Comparison of ENCODE assay signal across 29 cellular contexts in the genomic region with DNA sequence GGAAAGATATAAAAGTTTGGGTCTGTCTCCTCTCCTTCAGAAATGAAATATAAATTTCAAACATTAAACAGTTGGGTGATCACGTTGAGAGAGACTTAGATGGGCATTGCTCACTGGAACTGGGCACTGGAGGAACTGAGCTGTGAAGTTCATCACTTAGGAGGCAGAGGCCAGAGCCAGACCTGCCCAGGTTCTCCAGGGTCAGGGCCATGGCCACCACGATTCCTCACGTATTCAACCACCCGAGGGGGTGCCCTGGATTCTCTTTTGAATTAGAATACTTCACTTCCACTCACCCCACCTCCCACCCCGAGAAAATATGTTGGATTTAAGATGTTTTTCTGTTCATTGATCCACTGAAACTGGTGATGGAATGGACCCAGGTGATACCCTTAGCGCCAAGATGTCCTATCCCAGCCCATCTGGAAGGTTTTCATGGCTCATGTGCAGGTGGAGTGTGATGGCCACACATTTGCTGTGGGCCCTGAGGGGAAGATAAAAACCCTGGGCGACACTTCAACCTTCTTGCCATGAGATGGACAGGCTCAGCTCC. TPM values are rescaled to one million over a fixed set of nuclear protein-coding genes. Genes with fewer than 3 reads are reported as not detected.
A peak's percentile ranks its signal among the peaks of the same experiment; 100 is the strongest.
DNase-seq lines count a peak whose midpoint lies in the region; ATAC-seq and TF ChIP-seq lines count a peak whose summit lies in the region.
"Had no signal": no experiment of that assay in that cellular context is flagged by ENCODE, and none has a peak within 500 bp of the region (broad histone marks: within the 10 kb centered on the region; RNA-seq: fewer than 3 reads in every experiment).

No MANE protein-coding gene starts in this region.

- H3K36me3 Mint-ChIP-seq in activated CD8-positive, alpha-beta T cell treated with anti-CD3 and anti-CD28 coated beads for 36 hours (ENCODE audit: low read depth) = peaks cover 10% of the 10 kb centered on the region
- H3K36me3 Mint-ChIP-seq in activated CD8-positive, alpha-beta T cell treated with anti-CD3 and anti-CD28 coated beads, Interleukin-2, amount 10 ng/mL, durations not matched to agents 7 days and 5 days (ENCODE audit: low read depth) = peaks cover 19% of the 10 kb centered on the region
- peaks cover 10% of the 10 kb centered on the region for H3K36me3 Mint-ChIP-seq in CD4-positive, CD25-positive, alpha-beta regulatory T cell
- peaks cover 7% of the 10 kb centered on the region for H3K36me3 Mint-ChIP-seq in activated naive CD8-positive, alpha-beta T cell treated with anti-CD3 and anti-CD28 coated beads for 36 hours
- H3K36me3 Mint-ChIP-seq: natural killer cell treated with Interleukin-12 subunit alpha and Interleukin-12 subunit beta and Interleukin-15 and Interleukin-18, amount 100 ng/mL, for 72 hours had no signal

- H3K27me3 ChIP-seq in CD4-positive, CD25-positive, alpha-beta regulatory T cell (ENCODE audit: control insufficient read depth, insufficient read depth, low read length) = no peaks in the 10 kb centered on the region

- no peaks in the 10 kb centered on the region for H3K27me3 Mint-ChIP-seq in activated CD8-positive, alpha-beta T cell treated with anti-CD3 and anti-CD28 coated beads for 36 hours
- H3K27me3 Mint-ChIP-seq in activated CD8-positive, alpha-beta T cell treated with anti-CD3 and anti-CD28 coated beads, Interleukin-2, amount 10 ng/mL, durations not matched to agents 7 days and 5 days (ENCODE audit: low read depth) = no peaks in the 10 kb centered on the region
- H3K27me3 Mint-ChIP-seq in CD4-positive, CD25-positive, alpha-beta regulatory T cell = peaks cover 1% of the 10 kb centered on the region
- H3K27me3 Mint-ChIP-seq in activated naive CD8-positive, alpha-beta T cell treated with anti-CD3 and anti-CD28 coated beads for 36 hours = no peaks in the 10 kb centered on the region
- H3K27me3 Mint-ChIP-seq: natural killer cell treated with Interleukin-12 subunit alpha and Interleukin-12 subunit beta and Interleukin-15 and Interleukin-18, amount 100 ng/mL, for 72 hours; stimulated activated naive CD8-positive, alpha-beta T cell treated with anti-CD3 and anti-CD28 coated beads, Interleukin-15, amount 100 ng/mL, for 72 hours had no signal

- no peaks in the 10 kb centered on the region for H3K9me3 ChIP-seq in CD4-positive, CD25-positive, alpha-beta regulatory T cell (ENCODE audit: control insufficient read depth in 2 of 2, low read length in 2 of 2)
- H3K9me3 ChIP-seq: esophagus squamous epithelium, tibial nerve had no signal

- POLR2A ChIA-PET in activated CD8-positive, alpha-beta T cell treated with anti-CD3 and anti-CD28 coated beads for 36 hours (lab: Charles Lee) = interaction anchor here (1.2 to 2.5 kb wide), 2 partner anchors 13 to 16 kb away, joined by 4 to 8 read pairs; a partner anchor contains a TSS
- POLR2A ChIA-PET in activated CD8-positive, alpha-beta T cell treated with anti-CD3 and anti-CD28 coated beads, Interleukin-2, amount 10 ng/mL, durations not matched to agents 7 days and 5 days (lab: Charles Lee) = no interaction called here

- no peak overlapping the region for H3K4me3 Mint-ChIP-seq in activated CD8-positive, alpha-beta T cell treated with anti-CD3 and anti-CD28 coated beads for 36 hours
- H3K4me3 Mint-ChIP-seq in activated CD8-positive, alpha-beta T cell treated with anti-CD3 and anti-CD28 coated beads, Interleukin-2, amount 10 ng/mL, durations not matched to agents 7 days and 5 days = no peak overlapping the region
- peak overlapping the region in 1 of 4 donors; percentile 62 for H3K4me3 Mint-ChIP-seq in CD4-positive, CD25-positive, alpha-beta regulatory T cell
- H3K4me3 Mint-ChIP-seq in activated naive CD8-positive, alpha-beta T cell treated with anti-CD3 and anti-CD28 coated beads for 36 hours = no peak overlapping the region
- H3K4me3 Mint-ChIP-seq: natural killer cell treated with Interleukin-12 subunit alpha and Interleukin-12 subunit beta and Interleukin-15 and Interleukin-18, amount 100 ng/mL, for 72 hours; stimulated activated naive CD8-positive, alpha-beta T cell treated with anti-CD3 and anti-CD28 coated beads, Interleukin-15, amount 100 ng/mL, for 72 hours had no signal

- CTCF ChIA-PET in activated CD8-positive, alpha-beta T cell treated with anti-CD3 and anti-CD28 coated beads for 36 hours (lab: Charles Lee) = interaction anchor here (1.1 to 1.3 kb wide), 2 partner anchors 58 to 138 kb away, joined by 3 to 4 read pairs; no protein-coding TSS in a partner anchor
- CTCF ChIA-PET in activated CD8-positive, alpha-beta T cell treated with anti-CD3 and anti-CD28 coated beads, Interleukin-2, amount 10 ng/mL, durations not matched to agents 7 days and 5 days (lab: Charles Lee) = interaction anchor here (1.4 kb wide), 1 partner anchor 85 kb away, joined by 3 read pairs; no protein-coding TSS in a partner anchor

- no peak for TF ChIP-seq CTCF in activated CD8-positive, alpha-beta T cell treated with anti-CD3 and anti-CD28 coated beads for 36 hours (IDR thresholded peaks at IDR 0.05)

- no peak overlapping the region for H3K4me3 ChIP-seq in CD4-positive, CD25-positive, alpha-beta regulatory T cell (ENCODE audit: low read depth, low read length)
- H3K4me3 ChIP-seq: esophagus squamous epithelium, tibial nerve had no signal

- peak overlapping the region; percentile 34 for H3K27ac Mint-ChIP-seq in activated CD8-positive, alpha-beta T cell treated with anti-CD3 and anti-CD28 coated beads for 36 hours
- no peak overlapping the region for H3K27ac Mint-ChIP-seq in activated CD8-positive, alpha-beta T cell treated with anti-CD3 and anti-CD28 coated beads, Interleukin-2, amount 10 ng/mL, durations not matched to agents 7 days and 5 days
- H3K27ac Mint-ChIP-seq in CD4-positive, CD25-positive, alpha-beta regulatory T cell = peak overlapping the region in 2 of 3 donors; percentile 71 to 79
- peak overlapping the region; percentile 8 for H3K27ac Mint-ChIP-seq in activated naive CD8-positive, alpha-beta T cell treated with anti-CD3 and anti-CD28 coated beads for 36 hours
- H3K27ac Mint-ChIP-seq: natural killer cell treated with Interleukin-12 subunit alpha and Interleukin-12 subunit beta and Interleukin-15 and Interleukin-18, amount 100 ng/mL, for 72 hours had no signal

- H3K9me3 Mint-ChIP-seq in activated CD8-positive, alpha-beta T cell treated with anti-CD3 and anti-CD28 coated beads for 36 hours = no peaks in the 10 kb centered on the region
- no peaks in the 10 kb centered on the region for H3K9me3 Mint-ChIP-seq in activated CD8-positive, alpha-beta T cell treated with anti-CD3 and anti-CD28 coated beads, Interleukin-2, amount 10 ng/mL, durations not matched to agents 7 days and 5 days (ENCODE audit: insufficient read depth)
- H3K9me3 Mint-ChIP-seq in CD4-positive, CD25-positive, alpha-beta regulatory T cell = no peaks in the 10 kb centered on the region
- no peaks in the 10 kb centered on the region for H3K9me3 Mint-ChIP-seq in activated naive CD8-positive, alpha-beta T cell treated with anti-CD3 and anti-CD28 coated beads for 36 hours
- H3K9me3 Mint-ChIP-seq: natural killer cell treated with Interleukin-12 subunit alpha and Interleukin-12 subunit beta and Interleukin-15 and Interleukin-18, amount 100 ng/mL, for 72 hours; stimulated activated naive CD8-positive, alpha-beta T cell treated with anti-CD3 and anti-CD28 coated beads, Interleukin-15, amount 100 ng/mL, for 72 hours had no signal

- intact Hi-C loops in activated CD8-positive, alpha-beta T cell treated with anti-CD3 and anti-CD28 coated beads for 36 hours (cut with micrococcal nuclease) = no loop called here
- intact Hi-C loops in sciatic nerve (cut with DNase I) = no loop called here

- no peak overlapping the region for H3K27ac ChIP-seq in CD4-positive, CD25-positive, alpha-beta regulatory T cell (ENCODE audit: insufficient read depth, low read length, poor library complexity, severe bottlenecking)
- H3K27ac ChIP-seq: tibial nerve, VCaP had no signal

- H3K36me3 ChIP-seq in CD4-positive, CD25-positive, alpha-beta regulatory T cell (ENCODE audit: control insufficient read depth, insufficient read depth, low read length) = peaks cover 56% of the 10 kb centered on the region
- H3K36me3 ChIP-seq: esophagus squamous epithelium, tibial nerve had no signal

- peaks cover 28% of the 10 kb centered on the region for H3K4me1 Mint-ChIP-seq in activated CD8-positive, alpha-beta T cell treated with anti-CD3 and anti-CD28 coated beads for 36 hours (ENCODE audit: low read depth)
- H3K4me1 Mint-ChIP-seq in activated CD8-positive, alpha-beta T cell treated with anti-CD3 and anti-CD28 coated beads, Interleukin-2, amount 10 ng/mL, durations not matched to agents 7 days and 5 days (ENCODE audit: low read depth) = peaks cover 26% of the 10 kb centered on the region
- H3K4me1 Mint-ChIP-seq in CD4-positive, CD25-positive, alpha-beta regulatory T cell = peaks cover 0 to 51% (median 19%) of the 10 kb centered on the region in 4 donors
- H3K4me1 Mint-ChIP-seq in activated naive CD8-positive, alpha-beta T cell treated with anti-CD3 and anti-CD28 coated beads for 36 hours = peaks cover 21% of the 10 kb centered on the region

- no peak for ATAC-seq in activated CD8-positive, alpha-beta T cell treated with anti-CD3 and anti-CD28 coated beads for 36 hours
- no peak for ATAC-seq in activated CD8-positive, alpha-beta T cell treated with anti-CD3 and anti-CD28 coated beads, Interleukin-2, amount 10 ng/mL, durations not matched to agents 7 days and 5 days
- ATAC-seq in CD4-positive, CD25-positive, alpha-beta regulatory T cell (ENCODE audit: low read depth in 2 of 2) = no peak
- ATAC-seq in sciatic nerve (no peak), HG03135 (IDR thresholded peaks at IDR 0.05; ENCODE audit: unreplicated experiment) (no peak)
- ATAC-seq: natural killer cell treated with Interleukin-12 subunit alpha and Interleukin-12 subunit beta and Interleukin-15 and Interleukin-18, amount 100 ng/mL, for 72 hours; stimulated activated naive CD8-positive, alpha-beta T cell treated with anti-CD3 and anti-CD28 coated beads, Interleukin-15, amount 100 ng/mL, for 72 hours had no signal

- peaks cover 30% of the 10 kb centered on the region for H3K4me1 ChIP-seq in CD4-positive, CD25-positive, alpha-beta regulatory T cell (ENCODE audit: control insufficient read depth, insufficient read depth, low read length, poor library complexity, severe bottlenecking)

- no peak for DNase-seq in activated CD8-positive, alpha-beta T cell treated with anti-CD3 and anti-CD28 coated beads for 36 hours
- no peak for DNase-seq in activated CD8-positive, alpha-beta T cell treated with anti-CD3 and anti-CD28 coated beads, Interleukin-2, amount 10 ng/mL, durations not matched to agents 7 days and 5 days
- no peak for DNase-seq in CD4-positive, CD25-positive, alpha-beta regulatory T cell
- DNase-seq in activated naive CD8-positive, alpha-beta T cell treated with anti-CD3 and anti-CD28 coated beads for 36 hours = no peak
- DNase-seq in sciatic nerve (ENCODE audit: low spot score) = peak; percentile 39
- no peak for DNase-seq in stimulated activated CD4-positive, alpha-beta T cell treated with anti-CD3 and anti-CD28 coated beads, Interleukin-4, amount 100 ng/mL, for 4 hours
- DNase-seq in EL = no peak
- DNase-seq: activated naive CD4-positive, alpha-beta T cell treated with Interleukin-2 at 50 U/mL for 16 hours; AML-193; anterior cingulate cortex; COR-L47; DMS79; esophagus squamous epithelium; KBM-7; NCI-H1105 treated with DMSO at 0.1 percent for 48 hours; NCI-H2029; NCI-H526; SHP77 treated with DMSO at 0.1 percent for 48 hours; stimulated activated naive CD8-positive, alpha-beta T cell treated with anti-CD3 and anti-CD28 coated beads, Interleukin-15, amount 100 ng/mL, for 72 hours; T-helper 9 cell had no signal

RNA-seq across cellular contexts. Expression of a gene that starts 6.1 kb away (rescaled TPM):
- 1 to 10 TPM in 1 of 2 experiments, under 1 TPM in 1; 0.74 to 2.5 TPM for total RNA-seq in activated CD8-positive, alpha-beta T cell treated with anti-CD3 and anti-CD28 coated beads for 36 hours
- total RNA-seq in activated CD8-positive, alpha-beta T cell treated with anti-CD3 and anti-CD28 coated beads, Interleukin-2, amount 10 ng/mL, durations not matched to agents 7 days and 5 days = 1 to 10 TPM in 1 of 2 experiments, under 1 TPM in 1; 0.97 to 1.3 TPM
- total RNA-seq in CD4-positive, CD25-positive, alpha-beta regulatory T cell = 0.52 TPM
- 1 to 10 TPM; 3.9 to 6.9 (median 6.2) TPM for polyA plus RNA-seq in CD4-positive, CD25-positive, alpha-beta regulatory T cell
- total RNA-seq in activated naive CD8-positive, alpha-beta T cell treated with anti-CD3 and anti-CD28 coated beads for 36 hours = under 1 TPM; 0.36 to 0.93 TPM
- total RNA-seq in sciatic nerve = 1.0 TPM
- total RNA-seq: bronchial epithelial cell, MCF 10A, skeletal muscle tissue had no signal

RNA-seq across cellular contexts. Expression of a gene that starts 16.1 kb away (rescaled TPM):
- total RNA-seq in activated CD8-positive, alpha-beta T cell treated with anti-CD3 and anti-CD28 coated beads for 36 hours = 10 to 100 TPM; 53.3 to 53.7 TPM
- 10 to 100 TPM; 48.4 to 51.3 TPM for total RNA-seq in activated CD8-positive, alpha-beta T cell treated with anti-CD3 and anti-CD28 coated beads, Interleukin-2, amount 10 ng/mL, durations not matched to agents 7 days and 5 days
- total RNA-seq in CD4-positive, CD25-positive, alpha-beta regulatory T cell = 106 TPM
- 100 to 1,000 TPM; 465 to 625 (median 548) TPM for polyA plus RNA-seq in CD4-positive, CD25-positive, alpha-beta regulatory T cell
- 10 to 100 TPM; 52.9 to 54.5 TPM for total RNA-seq in activated naive CD8-positive, alpha-beta T cell treated with anti-CD3 and anti-CD28 coated beads for 36 hours
- 38.2 TPM for total RNA-seq in sciatic nerve
- total RNA-seq: MCF 10A had no signal

RNA-seq across cellular contexts. Expression of a gene that starts 31.6 kb away (rescaled TPM):
- under 1 TPM; 0.20 to 0.23 TPM for total RNA-seq in activated CD8-positive, alpha-beta T cell treated with anti-CD3 and anti-CD28 coated beads for 36 hours
- not detected for total RNA-seq in activated CD8-positive, alpha-beta T cell treated with anti-CD3 and anti-CD28 coated beads, Interleukin-2, amount 10 ng/mL, durations not matched to agents 7 days and 5 days
- not detected for total RNA-seq in CD4-positive, CD25-positive, alpha-beta regulatory T cell
- polyA plus RNA-seq in CD4-positive, CD25-positive, alpha-beta regulatory T cell = not detected
- under 1 TPM; 0.14 to 0.31 TPM for total RNA-seq in activated naive CD8-positive, alpha-beta T cell treated with anti-CD3 and anti-CD28 coated beads for 36 hours
- total RNA-seq in sciatic nerve = 3.5 TPM
- total RNA-seq: A172, MCF 10A had no signal
- polyA plus RNA-seq: keratinocyte had no signal
